In the genomic region with DNA sequence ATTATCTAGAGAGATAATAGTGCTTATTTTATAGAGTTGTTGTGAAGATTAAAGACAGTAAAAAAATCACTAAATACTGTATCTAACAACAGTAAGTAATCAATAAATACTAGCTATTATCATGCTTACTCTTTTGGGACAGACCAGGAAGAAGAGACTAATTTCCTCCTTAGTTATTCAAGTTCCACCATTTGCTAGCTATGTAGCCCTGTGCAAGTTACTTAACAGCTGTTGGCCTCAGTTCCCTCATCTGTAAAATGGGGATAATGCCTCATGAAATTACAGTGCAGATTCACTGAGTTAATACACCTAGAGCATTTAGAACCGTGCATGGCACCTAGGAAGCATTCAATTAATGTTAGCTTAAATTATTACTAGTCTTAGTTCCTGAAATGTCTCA, we compare ENCODE assay signal across 16 cellular contexts. TPM values are rescaled to one million over a fixed set of nuclear protein-coding genes. Genes with fewer than 3 reads are reported as not detected.
DNase-seq lines count a peak whose midpoint lies in the region; ATAC-seq, FAIRE-seq and TF ChIP-seq lines count a peak whose summit lies in the region.
"Had no signal": no experiment of that assay in that cellular context is flagged by ENCODE, and none has a peak within 500 bp of the region (broad histone marks: within the 10 kb centered on the region; RNA-seq: fewer than 3 reads in every experiment).

No MANE protein-coding gene starts in this region.

- no peak overlapping the region for H3K4me3 ChIP-seq in BLaER1 treated with 17β-estradiol and CSF1 and Interleukin-3, amounts not matched to agents 10 nM and 100 nM
- H3K4me3 ChIP-seq in GM12878 (no peak overlapping the region), aorta (ENCODE audit: low read length in 2 of 2) (no peak overlapping the region)
- H3K4me3 ChIP-seq: ovary, smooth muscle cell, upper lobe of right lung had no signal

- no peaks in the 10 kb centered on the region for H3K9me3 Mint-ChIP-seq in Calu3 (ENCODE audit: low read depth, unreplicated experiment)
- H3K9me3 Mint-ChIP-seq in natural killer cell treated with Interleukin-12 subunit alpha and Interleukin-12 subunit beta and Interleukin-15 and Interleukin-18, amount 100 ng/mL, for 72 hours = no peaks in the 10 kb centered on the region
- H3K9me3 Mint-ChIP-seq: activated naive CD4-positive, alpha-beta T cell treated with anti-CD3 and anti-CD28 coated beads, Interleukin-2, amount 50 U/mL, for 72 hours had no signal

- no peak overlapping the region for H3K4me3 Mint-ChIP-seq in Calu3 (ENCODE audit: low read depth, unreplicated experiment)
- peak overlapping the region; percentile 93 for H3K4me3 Mint-ChIP-seq in natural killer cell treated with Interleukin-12 subunit alpha and Interleukin-12 subunit beta and Interleukin-15 and Interleukin-18, amount 100 ng/mL, for 72 hours

- no peak for ATAC-seq in GM12878
- no peak for ATAC-seq in natural killer cell treated with Interleukin-12 subunit alpha and Interleukin-12 subunit beta and Interleukin-15 and Interleukin-18, amount 100 ng/mL, for 72 hours
- no peak for ATAC-seq in aorta (ENCODE audit: low FRiP score)
- ATAC-seq in GM21619 (IDR thresholded peaks at IDR 0.05; ENCODE audit: unreplicated experiment) = no peak
- ATAC-seq: activated CD4-positive, CD25-positive, alpha-beta regulatory T cell treated with anti-CD3 and anti-CD28 coated beads, Interleukin-2, amount 50 U/mL, for 24 hours; activated naive CD4-positive, alpha-beta T cell treated with anti-CD3 and anti-CD28 coated beads, Interleukin-2, amount 50 U/mL, for 72 hours had no signal

- H3K4me1 Mint-ChIP-seq in Calu3 (ENCODE audit: low read depth, unreplicated experiment) = peaks cover 28% of the 10 kb centered on the region
- peaks cover 41 to 53% of the 10 kb centered on the region in 2 donors for H3K4me1 Mint-ChIP-seq in natural killer cell treated with Interleukin-12 subunit alpha and Interleukin-12 subunit beta and Interleukin-15 and Interleukin-18, amount 100 ng/mL, for 72 hours (ENCODE audit: low read depth in 2 of 2)

- no peaks in the 10 kb centered on the region for H3K27me3 Mint-ChIP-seq in Calu3 (ENCODE audit: unreplicated experiment)
- H3K27me3 Mint-ChIP-seq in natural killer cell treated with Interleukin-12 subunit alpha and Interleukin-12 subunit beta and Interleukin-15 and Interleukin-18, amount 100 ng/mL, for 72 hours = no peaks in the 10 kb centered on the region

- TF ChIP-seq POLR2A in GM12878 (IDR thresholded peaks at IDR 0.05; ENCODE audit: low read depth, low read length) = no peak

- H3K36me3 ChIP-seq in BLaER1 treated with 17β-estradiol and CSF1 and Interleukin-3, amounts not matched to agents 10 nM and 100 nM = peaks cover 48 to 59% (median 57%) of the 10 kb centered on the region in 11 experiments
- H3K36me3 ChIP-seq in GM12878 (ENCODE audit: control insufficient read depth in 2 of 2, insufficient read depth in 2 of 2, low read length in 1 of 2) = peaks cover 0 to 12% of the 10 kb centered on the region in 2 experiments; a peak in 2 of 4 replicates
- H3K36me3 ChIP-seq in aorta (ENCODE audit: control insufficient read depth in 1 of 2, insufficient read depth in 2 of 2, low read length in 1 of 2) = peaks cover 0 to 3% of the 10 kb centered on the region in 2 donors
- H3K36me3 ChIP-seq: ovary had no signal

- no peaks in the 10 kb centered on the region for H3K9me3 ChIP-seq in BLaER1 treated with 17β-estradiol and CSF1 and Interleukin-3, amounts not matched to agents 10 nM and 100 nM (replicated peaks in 1 of 11)
- H3K9me3 ChIP-seq in GM12878 (replicated peaks; ENCODE audit: control insufficient read depth, insufficient read depth, low read length) (no peaks in the 10 kb centered on the region), aorta (ENCODE audit: control insufficient read depth, low read length) (no peaks in the 10 kb centered on the region)
- H3K9me3 ChIP-seq: ovary, upper lobe of right lung had no signal

- 57% methylated on average over 1 of the region's 1 CpG for WGBS in GM12878 (ENCODE audit: insufficient coverage, insufficient replicate concordance, low lambda C conversion rate, missing lambda C conversion rate)
- 88 to 94% methylated on average over 1 of the region's 1 CpG for WGBS in aorta, 2 donors

- H4K20me1 ChIP-seq in BLaER1 treated with 17β-estradiol and CSF1 and Interleukin-3, amounts not matched to agents 10 nM and 100 nM = peaks cover 3 to 63% (median 29%) of the 10 kb centered on the region in 11 experiments; a peak in 16 of 22 replicates
- no peaks in the 10 kb centered on the region for H4K20me1 ChIP-seq in GM12878 (ENCODE audit: control insufficient read depth, insufficient read depth)

- H3K79me2 ChIP-seq in GM12878 (ENCODE audit: control insufficient read depth, insufficient read depth, low read length) = peaks cover 51% of the 10 kb centered on the region

- RAD21 ChIA-PET in GM12878 (lab: Charles Lee; ENCODE audit: unreplicated experiment) = interaction anchor here (0.8 kb wide), 1 partner anchor 163 kb away, joined by 3 read pairs; no protein-coding TSS in a partner anchor

- in situ Hi-C loops in GM12878 (cut with MboI) = no loop called here

- DNase-seq in Calu3 (no peak), GM12878 (ENCODE audit: low read depth, low spot score) (no peak), OCI-M1 (lab: John Stamatoyannopoulos, UW) (no peak), retina (no peak), aorta (no peak)
- DNase-seq in natural killer cell treated with Interleukin-12 subunit alpha and Interleukin-12 subunit beta and Interleukin-15 and Interleukin-18, amount 100 ng/mL, for 72 hours (ENCODE audit: low spot score) = no peak
- DNase-seq: NCI-H748 treated with DMSO at 0.1 percent for 48 hours had no signal

- no peak for FAIRE-seq in GM12878 (lab: Jason Lieb, UNC)
- FAIRE-seq: keratinocyte had no signal

- no peak overlapping the region for H3K27ac ChIP-seq in BLaER1 treated with 17β-estradiol and CSF1 and Interleukin-3, amounts not matched to agents 10 nM and 100 nM
- H3K27ac ChIP-seq in GM12878 (ENCODE audit: control insufficient read depth, insufficient read depth) (no peak overlapping the region), aorta (ENCODE audit: low read depth in 1 of 2, low read length in 2 of 2) (no peak overlapping the region)
- H3K27ac ChIP-seq: ovary, RWPE1, upper lobe of right lung had no signal

- H3K36me3 Mint-ChIP-seq in Calu3 (ENCODE audit: insufficient read depth, unreplicated experiment) = peaks cover 25% of the 10 kb centered on the region
- peaks cover 24% of the 10 kb centered on the region for H3K36me3 Mint-ChIP-seq in natural killer cell treated with Interleukin-12 subunit alpha and Interleukin-12 subunit beta and Interleukin-15 and Interleukin-18, amount 100 ng/mL, for 72 hours

- BruUV-seq in Calu3 (replicated peaks; lab: Mats Ljungman, UMichigan) (no TSS peak), GM12878 (replicated peaks; lab: Mats Ljungman, UMichigan) (no TSS peak)

- no peak for TF ChIP-seq CTCF in Calu3 (IDR thresholded peaks at IDR 0.05; ENCODE audit: unreplicated experiment)
- no peak for TF ChIP-seq CTCF in GM12878 (IDR thresholded peaks at IDR 0.05 in 2 of 3, conservative IDR thresholded peaks at IDR 0.05 in 1 of 3; ENCODE audit: control insufficient read depth in 2 of 3, extremely low read depth in 1 of 3, insufficient read depth in 1 of 3, low read depth in 3 of 3, low read length in 3 of 3)

- H3K27me3 ChIP-seq in BLaER1 treated with 17β-estradiol and CSF1 and Interleukin-3, amounts not matched to agents 10 nM and 100 nM = no peaks in the 10 kb centered on the region
- H3K27me3 ChIP-seq in GM12878 (replicated peaks in 1 of 2; ENCODE audit: control insufficient read depth in 2 of 2, insufficient read depth in 2 of 2, low read length in 1 of 2) (no peaks in the 10 kb centered on the region), aorta (ENCODE audit: control insufficient read depth in 1 of 2, insufficient read depth in 2 of 2, low read length in 1 of 2) (no peaks in the 10 kb centered on the region)
- H3K27me3 ChIP-seq: ovary, upper lobe of right lung had no signal

- H3K27ac Mint-ChIP-seq in Calu3 (ENCODE audit: unreplicated experiment) = peak overlapping the region; percentile 22
- peak overlapping the region; percentile 99 to 100 for H3K27ac Mint-ChIP-seq in natural killer cell treated with Interleukin-12 subunit alpha and Interleukin-12 subunit beta and Interleukin-15 and Interleukin-18, amount 100 ng/mL, for 72 hours

- POLR2A ChIA-PET in GM12878 (lab: Charles Lee) = no interaction called here

- TF ChIP-seq EP300 in GM12878 (IDR thresholded peaks at IDR 0.05; ENCODE audit: borderline replicate concordance in 1 of 2, control insufficient read depth in 1 of 2, low read depth in 2 of 2, low read length in 2 of 2) = no peak

- no peak overlapping the region for H2AFZ ChIP-seq in GM12878 (ENCODE audit: control insufficient read depth, low read depth, low read length)

- H3K4me1 ChIP-seq in BLaER1 treated with 17β-estradiol and CSF1 and Interleukin-3, amounts not matched to agents 10 nM and 100 nM = peaks cover 34 to 43% (median 39%) of the 10 kb centered on the region in 10 experiments
- no peaks in the 10 kb centered on the region for H3K4me1 ChIP-seq in GM12878 (ENCODE audit: control insufficient read depth, insufficient read depth, low read length)
- H3K4me1 ChIP-seq in aorta (ENCODE audit: control insufficient read depth in 1 of 2, insufficient read depth in 2 of 2, low read length in 2 of 2) = peaks cover 5 to 6% of the 10 kb centered on the region in 2 donors

- TF ChIP-seq RAD21 in GM12878 (IDR thresholded peaks at IDR 0.05; ENCODE audit: insufficient read depth, low read depth, low read length) = no peak

- H3K4me2 ChIP-seq in BLaER1 treated with 17β-estradiol and CSF1 and Interleukin-3, amounts not matched to agents 10 nM and 100 nM = peak overlapping the region in 10 of 11 experiments; percentile 6 to 97 (median 92); a peak in 12 of 22 replicates
- H3K4me2 ChIP-seq in GM12878 (ENCODE audit: control insufficient read depth, insufficient read depth) = peak overlapping the region; percentile 54

- intact Hi-C loops in Calu3 (cut with micrococcal nuclease; ENCODE audit: unreplicated experiment) = loop anchor here (10.0 kb wide), 1 partner anchor 117 kb away; no protein-coding TSS in a partner anchor
- intact Hi-C loops in GM12878 (cut with micrococcal nuclease; ENCODE audit: unreplicated experiment) = no loop called here
- intact Hi-C loops in aorta (cut with DNase I) = loop anchor here in 1 of 2 donors (5.0 kb wide), 1 partner anchor 105 kb away; the partner anchor contains the start of genes MORN5 and NDUFA8

- CTCF ChIA-PET in Calu3 (lab: Charles Lee) (no interaction called here), GM12878 (lab: Yijun Ruan, JAX) (interaction anchor here (0.9 kb wide), 1 partner anchor 163 kb away, joined by 5 read pairs; no protein-coding TSS in a partner anchor)

- no peak overlapping the region for H3K9ac ChIP-seq in BLaER1 treated with 17β-estradiol and CSF1 and Interleukin-3, amounts not matched to agents 10 nM and 100 nM
- no peak overlapping the region for H3K9ac ChIP-seq in GM12878 (ENCODE audit: control insufficient read depth, insufficient read depth, low read length)

- SMC1A ChIA-PET in GM12878 (lab: Charles Lee; ENCODE audit: uncharacterized antibody, unreplicated experiment) = interaction anchor here (1.1 kb wide), 1 partner anchor 9 kb away, joined by 3 read pairs; no protein-coding TSS in a partner anchor

RNA-seq across cellular contexts. Expression of gene RBM18, which starts 2.6 kb away (rescaled TPM):
- total RNA-seq in Calu3 (2022) (13.1 and 14.1 TPM in 2 replicates), GM12878 (2014; rRNA removed) (6.4 and 7.9 TPM in 2 replicates), GM12878 (2014; rRNA removed; fragmentation: Illumina TruSeq; extraction: Trizol) (10.3 and 10.5 TPM in 2 replicates), GM12878 (2021) (18.2 and 18.6 TPM in 2 replicates), aorta (10 to 100 TPM; 15.0 to 16.6 TPM)
- total RNA-seq in GM12878 (2013; cell fraction: nucleolus; rRNA removed) = 9.0 and 9.4 TPM in 2 replicates
- polyA plus RNA-seq in GM12878 (2011; ENCODE audit: low read depth) = 7.0 TPM
- polyA plus RNA-seq in GM12878 (2011; rRNA removed) (36.9 and 59.3 TPM in 2 replicates), GM12878 (2014; fragmentation: Illumina TruSeq; extraction: Trizol) (23.8 and 25.6 TPM in 2 replicates), GM12878 (2014; fragmentation: Nextera tagmentation; extraction: Ambion mirVana) (10 to 100 TPM; 41.0 to 42.2 TPM), GM12878 (2014; rRNA removed) (10.9 and 11.5 TPM in 2 replicates), GM12878 (2016; fragmentation: Nextera tagmentation; extraction: Ambion mirVana) (10 to 100 TPM; 42.9 to 46.8 TPM), aorta (1 to 10 TPM; 7.6 to 8.3 TPM)
- polyA plus RNA-seq in GM12878 (2011; cell fraction: cytosol; rRNA removed) = 12.3 and 13.0 TPM in 2 replicates
- 8.6 and 10.2 TPM in 2 replicates for polyA plus RNA-seq in GM12878 (2011; cell fraction: nucleus; rRNA removed)
- polyA plus RNA-seq in GM12878 (2012) = 11.2 and 12.8 TPM in 2 replicates
- 11.8 and 20.6 TPM in 2 replicates for polyA minus RNA-seq in GM12878 (2011; rRNA and poly(A)+ RNA removed)
- 4.9 and 7.2 TPM in 2 replicates for polyA minus RNA-seq in GM12878 (2011; cell fraction: cytosol; rRNA and poly(A)+ RNA removed)
- 2.8 and 4.5 TPM in 2 replicates for polyA minus RNA-seq in GM12878 (2011; cell fraction: nucleus; rRNA and poly(A)+ RNA removed)
- total RNA-seq in natural killer cell treated with Interleukin-12 subunit alpha and Interleukin-12 subunit beta and Interleukin-15 and Interleukin-18, amount 100 ng/mL, for 72 hours = 10 to 100 TPM; 29.0 to 34.4 TPM

RNA-seq across cellular contexts. Expression of gene MRRF, which starts 2.6 kb away (rescaled TPM):
- total RNA-seq in Calu3 (2022) (45.7 and 47.1 TPM in 2 replicates), GM12878 (2014; rRNA removed) (74.9 and 75.1 TPM in 2 replicates), GM12878 (2014; rRNA removed; fragmentation: Illumina TruSeq; extraction: Trizol) (75.4 and 80.5 TPM in 2 replicates), GM12878 (2021) (55.7 and 64.8 TPM in 2 replicates), aorta (10 to 100 TPM; 20.5 to 28.7 TPM)
- total RNA-seq in GM12878 (2013; cell fraction: nucleolus; rRNA removed) = 111 and 125 TPM in 2 replicates
- polyA plus RNA-seq in GM12878 (2011; ENCODE audit: low read depth) = 39.7 TPM
- polyA plus RNA-seq in GM12878 (2011; rRNA removed) (111 and 123 TPM in 2 replicates), GM12878 (2014; fragmentation: Illumina TruSeq; extraction: Trizol) (112 and 152 TPM in 2 replicates), GM12878 (2014; fragmentation: Nextera tagmentation; extraction: Ambion mirVana) (10 to 100 TPM; 75.2 to 95.3 TPM), GM12878 (2014; rRNA removed) (75.3 and 87.4 TPM in 2 replicates), GM12878 (2016; fragmentation: Nextera tagmentation; extraction: Ambion mirVana) (10 to 100 TPM; 72.5 to 77.5 TPM), aorta (10 to 100 TPM; 18.7 to 20.4 TPM)
- 65.9 and 69.4 TPM in 2 replicates for polyA plus RNA-seq in GM12878 (2011; cell fraction: cytosol; rRNA removed)
- polyA plus RNA-seq in GM12878 (2011; cell fraction: nucleus; rRNA removed) = 122 and 181 TPM in 2 replicates
- polyA plus RNA-seq in GM12878 (2012) = 37.9 and 49.2 TPM in 2 replicates
- 62.7 and 70.5 TPM in 2 replicates for polyA minus RNA-seq in GM12878 (2011; rRNA and poly(A)+ RNA removed)
- polyA minus RNA-seq in GM12878 (2011; cell fraction: cytosol; rRNA and poly(A)+ RNA removed) = 17.8 and 25.9 TPM in 2 replicates
- 68.1 and 73.4 TPM in 2 replicates for polyA minus RNA-seq in GM12878 (2011; cell fraction: nucleus; rRNA and poly(A)+ RNA removed)
- 10 to 100 TPM; 41.7 to 60.9 TPM for total RNA-seq in natural killer cell treated with Interleukin-12 subunit alpha and Interleukin-12 subunit beta and Interleukin-15 and Interleukin-18, amount 100 ng/mL, for 72 hours

RNA-seq across cellular contexts. Expression of gene LHX6, which starts 33.3 kb away (rescaled TPM):
- 0.97 TPM in 1 of 2 replicates, not detected in the other for total RNA-seq in Calu3 (2022)
- total RNA-seq in GM12878 (2013; cell fraction: nucleolus; rRNA removed) = not detected in 2 replicates
- total RNA-seq in GM12878 (2014; rRNA removed) = not detected in 2 replicates
- not detected in 2 replicates for total RNA-seq in GM12878 (2014; rRNA removed; fragmentation: Illumina TruSeq; extraction: Trizol)
- not detected in 2 replicates for total RNA-seq in GM12878 (2021)
- polyA plus RNA-seq in GM12878 (2011; ENCODE audit: low read depth) = not detected
- not detected in 2 replicates for polyA plus RNA-seq in GM12878 (2011; rRNA removed)
- polyA plus RNA-seq in GM12878 (2011; cell fraction: cytosol; rRNA removed) = not detected in 2 replicates
- not detected in 2 replicates for polyA plus RNA-seq in GM12878 (2011; cell fraction: nucleus; rRNA removed)
- polyA plus RNA-seq in GM12878 (2012) = 0.03 TPM in 1 of 2 replicates, not detected in the other
- not detected in 2 replicates for polyA plus RNA-seq in GM12878 (2014; fragmentation: Illumina TruSeq; extraction: Trizol)
- polyA plus RNA-seq in GM12878 (2014; fragmentation: Nextera tagmentation; extraction: Ambion mirVana) = not detected
- not detected in 2 replicates for polyA plus RNA-seq in GM12878 (2014; rRNA removed)
- polyA plus RNA-seq in GM12878 (2016; fragmentation: Nextera tagmentation; extraction: Ambion mirVana) = not detected
- polyA minus RNA-seq in GM12878 (2011; rRNA and poly(A)+ RNA removed) = not detected in 2 replicates
- polyA minus RNA-seq in GM12878 (2011; cell fraction: cytosol; rRNA and poly(A)+ RNA removed) = not detected in 2 replicates
- polyA minus RNA-seq in GM12878 (2011; cell fraction: nucleus; rRNA and poly(A)+ RNA removed) = not detected in 2 replicates
- total RNA-seq in natural killer cell treated with Interleukin-12 subunit alpha and Interleukin-12 subunit beta and Interleukin-15 and Interleukin-18, amount 100 ng/mL, for 72 hours = not detected
- total RNA-seq in aorta = 10 to 100 TPM; 12.2 to 13.8 TPM
- polyA plus RNA-seq in aorta = not detected
- total RNA-seq: smooth muscle cell had no signal
- polyA plus RNA-seq: smooth muscle cell had no signal
